8 cellular contexts compared by ENCODE assay signal in the genomic region with DNA sequence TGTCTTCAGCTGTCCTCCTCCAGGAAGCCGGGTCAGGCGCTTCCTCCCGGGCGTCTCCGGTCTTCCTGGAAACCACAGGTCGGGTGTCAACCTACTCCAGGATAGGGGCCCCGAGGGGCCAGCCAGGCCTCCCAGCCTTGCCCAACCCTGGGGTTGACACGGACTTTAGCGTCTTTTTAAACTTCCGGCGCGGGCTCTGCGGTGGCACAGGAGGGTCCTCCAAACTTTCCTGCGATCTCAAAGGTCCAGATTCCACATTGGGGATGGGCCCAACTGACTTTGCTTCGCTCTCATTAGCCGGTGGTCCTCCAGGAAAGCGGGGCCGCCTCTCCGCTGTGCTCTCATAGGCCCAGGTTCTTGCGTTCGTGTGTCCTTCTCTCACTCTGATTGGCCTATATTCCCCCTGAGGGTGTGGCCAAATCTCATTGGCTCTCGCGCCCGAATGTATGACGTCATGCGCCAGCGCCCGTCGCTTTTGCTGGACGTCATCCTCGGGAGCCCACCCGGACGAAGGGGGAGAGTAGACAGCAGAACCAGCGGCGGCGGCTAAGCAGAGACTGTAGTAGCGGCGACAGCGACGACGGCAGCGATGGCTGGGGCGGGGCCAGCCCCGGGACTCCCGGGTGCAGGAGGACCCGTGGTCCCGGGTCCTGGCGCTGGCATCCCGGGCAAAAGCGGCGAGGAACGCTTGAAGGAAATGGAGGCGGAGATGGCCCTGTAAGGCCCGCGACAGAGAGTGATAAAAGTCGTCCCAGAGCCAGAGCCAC. TPM values are rescaled to one million over a fixed set of nuclear protein-coding genes. Genes with fewer than 3 reads are reported as not detected.
A peak's percentile ranks its signal among the peaks of the same experiment; 100 is the strongest.
DNase-seq lines count a peak whose midpoint lies in the region; ATAC-seq and TF ChIP-seq lines count a peak whose summit lies in the region.

A gene with protein sequence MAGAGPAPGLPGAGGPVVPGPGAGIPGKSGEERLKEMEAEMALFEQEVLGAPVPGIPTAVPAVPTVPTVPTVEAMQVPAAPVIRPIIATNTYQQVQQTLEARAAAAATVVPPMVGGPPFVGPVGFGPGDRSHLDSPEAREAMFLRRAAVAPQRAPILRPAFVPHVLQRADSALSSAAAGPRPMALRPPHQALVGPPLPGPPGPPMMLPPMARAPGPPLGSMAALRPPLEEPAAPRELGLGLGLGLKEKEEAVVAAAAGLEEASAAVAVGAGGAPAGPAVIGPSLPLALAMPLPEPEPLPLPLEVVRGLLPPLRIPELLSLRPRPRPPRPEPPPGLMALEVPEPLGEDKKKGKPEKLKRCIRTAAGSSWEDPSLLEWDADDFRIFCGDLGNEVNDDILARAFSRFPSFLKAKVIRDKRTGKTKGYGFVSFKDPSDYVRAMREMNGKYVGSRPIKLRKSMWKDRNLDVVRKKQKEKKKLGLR (plus strand): TSS at position 472 of the 767 bp plus-strand sequence. CDS start 118 bp downstream, at position 590.

- TF ChIP-seq CTCF in GM10248 (IDR thresholded peaks at IDR 0.05; ENCODE audit: control extremely low read depth, extremely low read depth, low read depth, missing control alignments) (no peak), omental fat pad (IDR thresholded peaks at IDR 0.05) (no peak), testis (IDR thresholded peaks at IDR 0.05) (peak in 2 of 3 experiments; percentile 16 to 38)

- intact Hi-C loops in testis (cut with DNase I; ENCODE audit: low total_unique reads), result no loop called here

- peak within 1 kb of the TSS; percentile 77 to 80 for H3K4me3 ChIP-seq in testis

- H3K36me3 Mint-ChIP-seq in activated naive CD8-positive, alpha-beta T cell, result peaks cover 2% of the 10 kb centered on the region

- H3K27ac ChIP-seq in testis, result peak within 1 kb of the TSS; percentile 52 to 88

- H3K27me3 ChIP-seq in testis, result no peaks in the 10 kb centered on the region

- H3K4me3 Mint-ChIP-seq in activated naive CD8-positive, alpha-beta T cell, result peak within 1 kb of the TSS; percentile 98

- no peaks in the 10 kb centered on the region for H3K27me3 Mint-ChIP-seq in activated naive CD8-positive, alpha-beta T cell

- ATAC-seq in HG02623 (IDR thresholded peaks at IDR 0.05; ENCODE audit: unreplicated experiment) (peak; percentile 93), omental fat pad (ENCODE audit: low FRiP score) (peak; percentile 100)

- no peaks in the 10 kb centered on the region for H3K9me3 ChIP-seq in testis

- peak within 1 kb of the TSS; percentile 96 for H3K27ac Mint-ChIP-seq in activated naive CD8-positive, alpha-beta T cell

- 0% methylated on average over 21 to 50 of the region's 56 CpGs for WGBS in testis, 2 donors

- POLR2A ChIA-PET in GM10248 (lab: Yijun Ruan, JAX), result no interaction called here

- no peaks in the 10 kb centered on the region for H3K36me3 ChIP-seq in testis (ENCODE audit: low read depth, missing control alignments)

- H3K4me1 ChIP-seq in testis, result peaks cover 5% of the 10 kb centered on the region

- H3K9me3 Mint-ChIP-seq in activated naive CD8-positive, alpha-beta T cell (ENCODE audit: low read depth), result no peaks in the 10 kb centered on the region

- peak; percentile 1 for TF ChIP-seq POLR2A in testis (IDR thresholded peaks at IDR 0.05)

- DNase-seq in GM10248 (ENCODE audit: extremely low spot score) (peak; percentile 99), NCI-H1105 (lab: John Stamatoyannopoulos, UW) (peak; percentile 98), SKM-1 treated with dmso at 0.1 percent for 144 hours (lab: John Stamatoyannopoulos, UW; ENCODE audit: unreplicated experiment) (peak; percentile 98), glomerular endothelial cell (ENCODE audit: extremely low read depth, low read depth, low spot score) (peak; percentile 92), omental fat pad (ENCODE audit: low spot score) (peak; percentile 97), testis (peak; percentile 99)

- CTCF ChIA-PET in GM10248 (lab: Yijun Ruan, JAX), result interaction anchor here (1.0 kb wide), 1 partner anchor 19 kb away, joined by 3 read pairs; no protein-coding TSS in a partner anchor

- H3K4me1 Mint-ChIP-seq in activated naive CD8-positive, alpha-beta T cell (ENCODE audit: low read depth), result peaks cover 21% of the 10 kb centered on the region

RNA-seq across cellular contexts. Expression of the gene that starts here (rescaled TPM):
- total RNA-seq in glomerular endothelial cell (98.4 and 110 TPM in 2 replicates), omental fat pad (10 to 100 TPM; 35.0 to 41.7 (median 39.6) TPM), testis (100 to 1,000 TPM; 105 to 109 TPM)
- 64.2 TPM for polyA plus RNA-seq in testis (ENCODE audit: insufficient read depth, low read depth, low replicate concordance)

Comparison
In these comparisons a context has a peak if more than half of its experiments do, and no peak if none do; other contexts are left out.
1. Peak in every context shown above with its lines: DNase-seq, ATAC-seq, H3K4me3 ChIP-seq and H3K27ac ChIP-seq.
2. CTCF ChIP-seq: peak in testis (2 of 3); none in GM10248 (single experiment) and omental fat pad (0 of 3).